In genomic region chr22:50059185-50059880, GRCh38 we compare ENCODE assay signal across 10 cellular contexts. TPM values are rescaled to one million over a fixed set of nuclear protein-coding genes. Genes with fewer than 3 reads are reported as not detected.
A peak's percentile ranks its signal among the peaks of the same experiment; 100 is the strongest.
DNase-seq lines count a peak whose midpoint lies in the region; ATAC-seq, FAIRE-seq and TF ChIP-seq lines count a peak whose summit lies in the region.
"Had no signal": no experiment of that assay in that cellular context is flagged by ENCODE, and none has a peak within 500 bp of the region (broad histone marks: within the 10 kb centered on the region; RNA-seq: fewer than 3 reads in every experiment).

No MANE protein-coding gene starts in this region.

- peak overlapping the region; percentile 88 for H3K4me2 ChIP-seq in A549

- peaks cover 9% of the 10 kb centered on the region; the same call in 2 of the 3 replicates for H3K4me1 ChIP-seq in A549

- no peaks in the 10 kb centered on the region for H3K9me3 ChIP-seq in A549

- no peak overlapping the region for H3K4me3 ChIP-seq in A549

- CTCF ChIA-PET in A549 (lab: Yijun Ruan, JAX), result interaction anchor here (1.0 to 1.4 kb wide), 2 partner anchors 15 to 29 kb away, joined by 3 to 4 read pairs; no protein-coding TSS in a partner anchor

- FAIRE-seq in A549 (lab: Jason Lieb, UNC) (no peak), HTR-8/SVneo (lab: Jason Lieb, UNC) (no peak)

- no peak for TF ChIP-seq CTCF in A549 (IDR thresholded peaks at IDR 0.05)

- POLR2A ChIA-PET in A549 (lab: Yijun Ruan, JAX), result no interaction called here

- WGBS in A549 (ENCODE audit: missing lambda C conversion rate), result 45% methylated on average over 13 of the region's 20 CpGs

- no peak for TF ChIP-seq RAD21 in A549 (conservative IDR thresholded peaks at IDR 0.05 in 1 of 2, IDR thresholded peaks at IDR 0.05 in 1 of 2)

- no peak for TF ChIP-seq POLR2A in A549 (IDR thresholded peaks at IDR 0.05; ENCODE audit: low read length)

- TF ChIP-seq EP300 in A549 (IDR thresholded peaks at IDR 0.05), result no peak

- H3K27ac ChIP-seq in A549, result no peak overlapping the region

- ATAC-seq in A549 (peak; percentile 54 to 83; a peak in 4 of 6 replicates), GM19324 (IDR thresholded peaks at IDR 0.05; ENCODE audit: low FRiP score, unreplicated experiment) (no peak)

- peak; percentile 29 to 62 for DNase-seq in A549 (ENCODE audit: low read depth in 1 of 2, low spot score in 1 of 2)
- DNase-seq in HTR-8/SVneo (ENCODE audit: insufficient read length, low spot score), result peak; percentile 18
- DNase-seq in astrocyte of the hippocampus (ENCODE audit: low read depth, low spot score), result peak; percentile 35
- peak; percentile 37 for DNase-seq in iris pigment epithelial cell (ENCODE audit: low read depth)
- no peak for DNase-seq in stimulated activated naive CD4-positive, alpha-beta T cell treated with Interleukin-2 at 50 U/mL for 16 hours (lab: John Stamatoyannopoulos, UW)
- DNase-seq in T-helper 9 cell, result no peak
- DNase-seq in DMS53 treated with DMSO at 0.1 percent for 48 hours (lab: John Stamatoyannopoulos, UW; ENCODE audit: unreplicated experiment), result no peak
- DNase-seq: activated naive CD4-positive, alpha-beta T cell treated with anti-CD3 and anti-CD28 coated beads for 36 hours; stimulated activated CD4-positive, alpha-beta T cell treated with anti-CD3 and anti-CD28 coated beads, Interleukin-2, amount 100 ng/mL, for 24 hours had no signal

TF ChIP-seq in A549, 52 proteins besides CTCF, POLR2A, EP300 and RAD21:
- TF ChIP-seq GATA3 (IDR thresholded peaks at IDR 0.05; ENCODE audit: borderline replicate concordance) (no peak), MAX (IDR thresholded peaks at IDR 0.05) (no peak), USF2 (IDR thresholded peaks at IDR 0.05) (no peak), NFE2L2 (conservative IDR thresholded peaks at IDR 0.05; ENCODE audit: low read length) (no peak), MAFK (IDR thresholded peaks at IDR 0.05; ENCODE audit: partially characterized antibody) (peak; percentile 85), TFCP2L1 (CRISPR knock-in tag; IDR thresholded peaks at IDR 0.05) (no peak)

RNA-seq across cellular contexts. Expression of gene TTLL8, which starts 1.2 kb away (rescaled TPM):
- polyA plus RNA-seq in A549 (2011; rRNA removed) (not detected in 2 replicates), A549 (2017; fragmentation: RNase III; extraction: RNeasy Plus Mini Kit Qiagen cat#74134 plus additional on column Dnase treatment) (not detected in 3 replicates)
- not detected in 2 replicates for polyA plus RNA-seq in A549 (2012; cell fraction: cytosol; rRNA removed)
- polyA plus RNA-seq in A549 (2012; cell fraction: nucleus; rRNA removed), result not detected in 2 replicates
- not detected in 2 replicates for polyA minus RNA-seq in A549 (2011; rRNA and poly(A)+ RNA removed)

RNA-seq across cellular contexts. Expression of gene MLC1, which starts 25.9 kb away (rescaled TPM):
- not detected in 2 replicates for polyA plus RNA-seq in A549 (2011; rRNA removed)
- 0.01 TPM in 1 of 2 replicates, not detected in the other for polyA plus RNA-seq in A549 (2012; cell fraction: cytosol; rRNA removed)
- polyA plus RNA-seq in A549 (2012; cell fraction: nucleus; rRNA removed), result not detected in 2 replicates
- polyA plus RNA-seq in A549 (2017; fragmentation: RNase III; extraction: RNeasy Plus Mini Kit Qiagen cat#74134 plus additional on column Dnase treatment), result not detected in 3 replicates
- polyA minus RNA-seq in A549 (2011; rRNA and poly(A)+ RNA removed), result not detected in 2 replicates

RNA-seq across cellular contexts. Expression of gene MOV10L1, which starts 30.5 kb away (rescaled TPM):
- polyA plus RNA-seq in A549 (2011; rRNA removed) (0.04 TPM in 1 of 2 replicates, not detected in the other), A549 (2017; fragmentation: RNase III; extraction: RNeasy Plus Mini Kit Qiagen cat#74134 plus additional on column Dnase treatment) (0.04 to 0.30 TPM in 2 of 3 replicates, not detected in the other)
- polyA plus RNA-seq in A549 (2012; cell fraction: cytosol; rRNA removed), result not detected in 2 replicates
- 0.05 TPM in 1 of 2 replicates, not detected in the other for polyA plus RNA-seq in A549 (2012; cell fraction: nucleus; rRNA removed)
- 0.39 TPM in 1 of 2 replicates, not detected in the other for polyA minus RNA-seq in A549 (2011; rRNA and poly(A)+ RNA removed)

RNA-seq across cellular contexts. Expression of gene IL17REL, which starts 46.8 kb away (rescaled TPM):
- polyA plus RNA-seq in A549 (2011; rRNA removed) (0.03 TPM in 1 of 2 replicates, not detected in the other), A549 (2017; fragmentation: RNase III; extraction: RNeasy Plus Mini Kit Qiagen cat#74134 plus additional on column Dnase treatment) (0.06 to 0.08 TPM (median 0.07 TPM) in 3 replicates)
- polyA plus RNA-seq in A549 (2012; cell fraction: cytosol; rRNA removed), result 0.01 TPM in 1 of 2 replicates, not detected in the other
- polyA plus RNA-seq in A549 (2012; cell fraction: nucleus; rRNA removed), result 0.11 and 0.12 TPM in 2 replicates
- polyA minus RNA-seq in A549 (2011; rRNA and poly(A)+ RNA removed), result not detected in 2 replicates

Comparison
In these comparisons a context has a peak if more than half of its experiments do, and no peak if none do; other contexts are left out.
1. DNase-seq: peak in A549 (2 of 2), HTR-8/SVneo (single experiment), astrocyte of the hippocampus (single experiment) and iris pigment epithelial cell (single experiment); none in stimulated activated naive CD4-positive, alpha-beta T cell treated with Interleukin-2 at 50 U/mL for 16 hours (single experiment), T-helper 9 cell (single experiment) and DMS53 treated with DMSO at 0.1 percent for 48 hours (single experiment).